17 cellular contexts compared by ENCODE assay signal in genomic region chr10:22541900-22542299, GRCh38.
"Had no signal": no experiment of that assay in that cellular context is flagged by ENCODE, and none has a peak within 500 bp of the region (broad histone marks: within the 10 kb centered on the region; RNA-seq: fewer than 3 reads in every experiment).

No MANE protein-coding gene starts in this region.

- H3K4me1 Mint-ChIP-seq: endodermal cell, nephron had no signal

- H3K4me3 Mint-ChIP-seq: activated CD4-positive, alpha-beta T cell treated with anti-CD3 and anti-CD28 coated beads, Interleukin-2, amount 10 ng/mL, durations not matched to agents 24 days and 14 days; activated naive CD8-positive, alpha-beta T cell treated with anti-CD3 and anti-CD28 coated beads, Interleukin-2, amount 10 ng/mL, durations not matched to agents 7 days and 5 days; endodermal cell; memory B cell; nephron; T-cell; type B pancreatic cell had no signal

- H3K27me3 Mint-ChIP-seq: activated CD4-positive, alpha-beta T cell treated with anti-CD3 and anti-CD28 coated beads, Interleukin-2, amount 10 ng/mL, durations not matched to agents 24 days and 14 days; activated naive CD8-positive, alpha-beta T cell treated with anti-CD3 and anti-CD28 coated beads, Interleukin-2, amount 10 ng/mL, durations not matched to agents 7 days and 5 days; memory B cell; T-cell; type B pancreatic cell had no signal

- H3K9me3 Mint-ChIP-seq: activated CD4-positive, alpha-beta T cell treated with anti-CD3 and anti-CD28 coated beads, Interleukin-2, amount 10 ng/mL, durations not matched to agents 24 days and 14 days; activated naive CD8-positive, alpha-beta T cell treated with anti-CD3 and anti-CD28 coated beads, Interleukin-2, amount 10 ng/mL, durations not matched to agents 7 days and 5 days; endodermal cell; memory B cell; nephron; T-cell; type B pancreatic cell had no signal

- DNase-seq: activated CD4-positive, alpha-beta T cell treated with anti-CD3 and anti-CD28 coated beads, Interleukin-2, amount 10 ng/mL, durations not matched to agents 24 days and 14 days; activated CD4-positive, CD25-positive, alpha-beta regulatory T cell; activated CD8-positive, alpha-beta memory T cell treated with anti-CD3 and anti-CD28 coated beads, Interleukin-2, amount 50 U/mL, for 4 hours; activated gamma-delta T cell; activated naive CD8-positive, alpha-beta T cell treated with anti-CD3 and anti-CD28 coated beads, Interleukin-2, amount 10 ng/mL, durations not matched to agents 7 days and 5 days; activated T-cell treated with anti-CD3 and anti-CD28 coated beads, Interleukin-2, amount 50 U/mL, for 48 hours; body of pancreas; dorsolateral prefrontal cortex; endodermal cell; foreskin melanocyte; left ventricle myocardium superior; stomach; T-cell; T-helper 9 cell had no signal

- ATAC-seq: body of pancreas, left ventricle myocardium superior, T-cell had no signal

- H3K27ac Mint-ChIP-seq: activated naive CD8-positive, alpha-beta T cell treated with anti-CD3 and anti-CD28 coated beads, Interleukin-2, amount 10 ng/mL, durations not matched to agents 7 days and 5 days; endodermal cell; memory B cell; nephron; type B pancreatic cell had no signal
